ENCODE assay signal across 16 cellular contexts in genomic region chr14:105602243-105602750, GRCh38.
DNase-seq lines count a peak whose midpoint lies in the region; ATAC-seq and TF ChIP-seq lines count a peak whose summit lies in the region.
"Had no signal": no experiment of that assay in that cellular context is flagged by ENCODE, and none has a peak within 500 bp of the region (broad histone marks: within the 10 kb centered on the region; RNA-seq: fewer than 3 reads in every experiment).

No MANE protein-coding gene starts in this region.

- H3K27ac Mint-ChIP-seq in Caco-2 (ENCODE audit: unreplicated experiment) = no peak overlapping the region

- H2AFZ ChIP-seq in OCI-LY1 (ENCODE audit: low read length) = no peak overlapping the region
- H2AFZ ChIP-seq: GM23248 had no signal

- POLR2A ChIA-PET in Caco-2 (lab: Charles Lee) = no interaction called here

- no peaks in the 10 kb centered on the region for H4K20me1 ChIP-seq in OCI-LY1 (ENCODE audit: insufficient read depth, low read length)
- H4K20me1 ChIP-seq: BLaER1 treated with 17β-estradiol and CSF1 and Interleukin-3, amounts not matched to agents 10 nM and 100 nM had no signal

- H3K27me3 ChIP-seq in OCI-LY1 (ENCODE audit: insufficient read depth, low read length) (no peaks in the 10 kb centered on the region), esophagus muscularis mucosa (peaks cover 0 to 6% (median 0%) of the 10 kb centered on the region in 4 donors), vagina (no peaks in the 10 kb centered on the region), Caco-2 (replicated peaks; ENCODE audit: control insufficient read depth, insufficient read depth, low read length) (no peaks in the 10 kb centered on the region)
- H3K27me3 ChIP-seq: BLaER1 treated with 17β-estradiol and CSF1 and Interleukin-3, amounts not matched to agents 10 nM and 100 nM had no signal

- TF ChIP-seq CTCF in OCI-LY1 (IDR thresholded peaks at IDR 0.05; ENCODE audit: low read length) = peak; percentile 11; the same call in 1 of the 2 replicates
- TF ChIP-seq CTCF in esophagus muscularis mucosa (IDR thresholded peaks at IDR 0.05) = no peak
- no peak for TF ChIP-seq CTCF in vagina (IDR thresholded peaks at IDR 0.05)
- TF ChIP-seq CTCF in Caco-2 (IDR thresholded peaks at IDR 0.05; ENCODE audit: insufficient read depth in 1 of 2, low read depth in 1 of 2, low read length in 1 of 2, severe bottlenecking in 1 of 2, unreplicated experiment in 1 of 2) = no peak

- ATAC-seq in GM21381 (IDR thresholded peaks at IDR 0.05; ENCODE audit: unreplicated experiment) = no peak
- ATAC-seq: Panc1 had no signal

- H3K9ac ChIP-seq in OCI-LY1 (ENCODE audit: low read length) = peak overlapping the region; percentile 72
- H3K9ac ChIP-seq: BLaER1 treated with 17β-estradiol and CSF1 and Interleukin-3, amounts not matched to agents 10 nM and 100 nM; GM23248 had no signal

- no peaks in the 10 kb centered on the region for H3K79me2 ChIP-seq in OCI-LY1 (ENCODE audit: insufficient read depth, low read length)

- H3K4me1 ChIP-seq in OCI-LY1 (ENCODE audit: insufficient read depth, low read length, severe bottlenecking) (peaks cover 59% of the 10 kb centered on the region), esophagus muscularis mucosa (no peaks in the 10 kb centered on the region), vagina (no peaks in the 10 kb centered on the region), Caco-2 (no peaks in the 10 kb centered on the region)

- peak; percentile 8 for DNase-seq in SIG-M5 treated with dmso at 0.1 percent for 504 hours (lab: John Stamatoyannopoulos, UW; ENCODE audit: unreplicated experiment)
- no peak for DNase-seq in SIG-M5 (lab: John Stamatoyannopoulos, UW)
- peak; percentile 75 for DNase-seq in esophagus muscularis mucosa (ENCODE audit: extremely low spot score)
- DNase-seq in vagina (ENCODE audit: extremely low spot score in 2 of 2) = peak; percentile 25 to 58
- no peak for DNase-seq in MV-4-11 (lab: John Stamatoyannopoulos, UW)
- DNase-seq in Caco-2 = no peak
- DNase-seq: GM23248, NCI-H1092, NCI-H345, NCI-H526 treated with DMSO at 0.1 percent for 48 hours, SHP77 had no signal

- H3K9me2 ChIP-seq in OCI-LY1 (ENCODE audit: low read depth, low read length) = no peaks in the 10 kb centered on the region

- H3F3A ChIP-seq in OCI-LY1 (ENCODE audit: insufficient read depth, low read length) = no peaks in the 10 kb centered on the region

- peak overlapping the region; percentile 64 for H3K4me3 ChIP-seq in OCI-LY1 (ENCODE audit: low read depth, low read length, poor library complexity, severe bottlenecking)
- no peak overlapping the region for H3K4me3 ChIP-seq in esophagus muscularis mucosa
- no peak overlapping the region for H3K4me3 ChIP-seq in vagina
- H3K4me3 ChIP-seq in Caco-2 (ENCODE audit: low read depth, low read length) = no peak overlapping the region
- H3K4me3 ChIP-seq: BLaER1 treated with 17β-estradiol and CSF1 and Interleukin-3, amounts not matched to agents 10 nM and 100 nM; GM23248 had no signal

- H3K9me3 ChIP-seq in OCI-LY1 (ENCODE audit: low read length) = no peaks in the 10 kb centered on the region
- H3K9me3 ChIP-seq in esophagus muscularis mucosa = no peaks in the 10 kb centered on the region
- H3K9me3 ChIP-seq in vagina = no peaks in the 10 kb centered on the region
- no peaks in the 10 kb centered on the region for H3K9me3 ChIP-seq in Caco-2
- H3K9me3 ChIP-seq: BLaER1 treated with 17β-estradiol and CSF1 and Interleukin-3, amounts not matched to agents 10 nM and 100 nM had no signal

- CTCF ChIA-PET in Caco-2 (lab: Charles Lee) = interaction anchor here (0.5 kb wide), 1 partner anchor 46 kb away, joined by 3 read pairs; no protein-coding TSS in a partner anchor

- intact Hi-C loops in esophagus muscularis mucosa (cut with DNase I) (no loop called here), vagina (cut with DNase I) (no loop called here), Caco-2 (cut with micrococcal nuclease; ENCODE audit: unreplicated experiment) (no loop called here)

- no TSS peak for BruUV-seq in Caco-2 (replicated peaks; lab: Mats Ljungman, UMichigan)

- TF ChIP-seq POLR2A in esophagus muscularis mucosa (IDR thresholded peaks at IDR 0.05; ENCODE audit: low read depth) = no peak
- no peak for TF ChIP-seq POLR2A in vagina (IDR thresholded peaks at IDR 0.05)

- H3K27me3 Mint-ChIP-seq in Caco-2 (ENCODE audit: insufficient read depth, unreplicated experiment) = no peaks in the 10 kb centered on the region

- H3K36me3 ChIP-seq in OCI-LY1 (ENCODE audit: insufficient read depth, low read length) = peaks cover 26% of the 10 kb centered on the region; the same call in 1 of the 2 replicates
- no peaks in the 10 kb centered on the region for H3K36me3 ChIP-seq in esophagus muscularis mucosa
- no peaks in the 10 kb centered on the region for H3K36me3 ChIP-seq in vagina
- no peaks in the 10 kb centered on the region for H3K36me3 ChIP-seq in Caco-2 (ENCODE audit: control insufficient read depth, insufficient read depth, low read length)
- H3K36me3 ChIP-seq: BLaER1 treated with 17β-estradiol and CSF1 and Interleukin-3, amounts not matched to agents 10 nM and 100 nM had no signal

- H3K27ac ChIP-seq in OCI-LY1 (ENCODE audit: low read depth, low read length, poor library complexity, severe bottlenecking) (peak overlapping the region; percentile 90), esophagus muscularis mucosa (replicated peaks in 1 of 4) (no peak overlapping the region), vagina (no peak overlapping the region)
- H3K27ac ChIP-seq: 22Rv1; BLaER1 treated with 17β-estradiol and CSF1 and Interleukin-3, amounts not matched to agents 10 nM and 100 nM; GM23248 had no signal

- H3K36me3 Mint-ChIP-seq in Caco-2 (ENCODE audit: insufficient read depth, unreplicated experiment) = no peaks in the 10 kb centered on the region

- H3K4me1 Mint-ChIP-seq in Caco-2 (ENCODE audit: low read depth, unreplicated experiment) = no peaks in the 10 kb centered on the region

- no peaks in the 10 kb centered on the region for H3K9me3 Mint-ChIP-seq in Caco-2 (ENCODE audit: unreplicated experiment)

- TF ChIP-seq EP300 in esophagus muscularis mucosa (IDR thresholded peaks at IDR 0.05) = no peak

- no peak overlapping the region for H3K4me3 Mint-ChIP-seq in Caco-2 (ENCODE audit: unreplicated experiment)

- no CpG with 5 or more reads among the region's 9 CpGs for WGBS in esophagus muscularis mucosa

- peak overlapping the region; percentile 67 for H3K4me2 ChIP-seq in OCI-LY1 (ENCODE audit: low read length)
- H3K4me2 ChIP-seq: BLaER1 treated with 17β-estradiol and CSF1 and Interleukin-3, amounts not matched to agents 10 nM and 100 nM had no signal

Comparison
In these comparisons a context has a peak if more than half of its experiments do, and no peak if none do; other contexts are left out.
1. DNase-seq: peak in SIG-M5 treated with dmso at 0.1 percent for 504 hours (single experiment), esophagus muscularis mucosa (single experiment) and vagina (2 of 2); none in SIG-M5 (single experiment), MV-4-11 (single experiment) and Caco-2 (0 of 2).